Comparison of ENCODE assay signal across 9 cellular contexts in genomic region chr17:40321502-40322416, GRCh38. TPM values are rescaled to one million over a fixed set of nuclear protein-coding genes. Genes with fewer than 3 reads are reported as not detected.
DNase-seq lines count a peak whose midpoint lies in the region; ATAC-seq and TF ChIP-seq lines count a peak whose summit lies in the region.
"Had no signal": no experiment of that assay in that cellular context is flagged by ENCODE, and none has a peak within 500 bp of the region (broad histone marks: within the 10 kb centered on the region; RNA-seq: fewer than 3 reads in every experiment).

No MANE protein-coding gene starts in this region.

- H4K20me1 ChIP-seq in smooth muscle cell (ENCODE audit: low read depth): peaks cover 76% of the 10 kb centered on the region

- H3K27ac ChIP-seq in gastroesophageal sphincter: peak overlapping the region; percentile 68 to 97 (median 91)
- H3K27ac ChIP-seq in smooth muscle cell (ENCODE audit: low read depth): peak overlapping the region; percentile 96

- TF ChIP-seq EP300 in gastroesophageal sphincter (IDR thresholded peaks at IDR 0.05): no peak

- H2AFZ ChIP-seq in smooth muscle cell (ENCODE audit: low read depth): no peak overlapping the region

- peak overlapping the region; percentile 95 for H3K9ac ChIP-seq in smooth muscle cell (ENCODE audit: low read depth)

- ATAC-seq in gastroesophageal sphincter (no peak), HG03354 (IDR thresholded peaks at IDR 0.05; ENCODE audit: poor library complexity, severe bottlenecking, unreplicated experiment) (no peak), HG02610 (IDR thresholded peaks at IDR 0.05; ENCODE audit: unreplicated experiment) (no peak)

- no peaks in the 10 kb centered on the region for H3K27me3 ChIP-seq in gastroesophageal sphincter
- no peaks in the 10 kb centered on the region for H3K27me3 ChIP-seq in smooth muscle cell (ENCODE audit: low read depth)

- H3K9me3 ChIP-seq in gastroesophageal sphincter: no peaks in the 10 kb centered on the region
- H3K9me3 ChIP-seq in smooth muscle cell (replicated peaks; ENCODE audit: low read depth): no peaks in the 10 kb centered on the region

- H3K36me3 ChIP-seq in gastroesophageal sphincter (no peaks in the 10 kb centered on the region), smooth muscle cell (ENCODE audit: low read depth) (no peaks in the 10 kb centered on the region)

- 27% methylated on average over 3 of the region's 11 CpGs; no CpG with 5 or more reads in 1 of the 2 donors for WGBS in gastroesophageal sphincter (ENCODE audit: low coverage in 1 of 2), 2 donors
- WGBS in smooth muscle cell (ENCODE audit: low lambda C conversion rate): 89% methylated on average over 11 of the region's 11 CpGs

- H3K79me2 ChIP-seq in smooth muscle cell (ENCODE audit: low read depth): peaks cover 83% of the 10 kb centered on the region

- H3K4me1 ChIP-seq in gastroesophageal sphincter: peaks cover 6 to 95% (median 77%) of the 10 kb centered on the region in 3 donors
- H3K4me1 ChIP-seq in smooth muscle cell (ENCODE audit: low read depth): peaks cover 20% of the 10 kb centered on the region

- H3K4me2 ChIP-seq in smooth muscle cell: peak overlapping the region; percentile 48

- no peaks in the 10 kb centered on the region for H3F3A ChIP-seq in smooth muscle cell (ENCODE audit: low read depth)

- H3K4me3 ChIP-seq in WI38 (ENCODE audit: low read depth, low read length): peak overlapping the region; percentile 51
- peak overlapping the region; percentile 4 to 98 for H3K4me3 ChIP-seq in gastroesophageal sphincter
- H3K4me3 ChIP-seq in smooth muscle cell: no peak overlapping the region

- DNase-seq in HCEC 1CT (peak; percentile 27), smooth muscle cell (lab: John Stamatoyannopoulos, UW; ENCODE audit: unreplicated experiment) (no peak), NCI-H128 (lab: John Stamatoyannopoulos, UW; ENCODE audit: unreplicated experiment) (no peak)
- DNase-seq in NK-92 treated with Interleukin-12 subunit alpha and Interleukin-12 subunit beta, amount 100 ng/mL, for 24 hours (lab: John Stamatoyannopoulos, UW): no peak

- TF ChIP-seq CTCF in WI38 (IDR thresholded peaks at IDR 0.05; ENCODE audit: low read depth, low read length) (no peak), gastroesophageal sphincter (IDR thresholded peaks at IDR 0.05) (no peak), smooth muscle cell (IDR thresholded peaks at IDR 0.05; ENCODE audit: borderline replicate concordance, insufficient read depth, poor library complexity, severe bottlenecking) (no peak)

- no peak for TF ChIP-seq POLR2A in gastroesophageal sphincter (IDR thresholded peaks at IDR 0.05)

RNA-seq across cellular contexts. Expression of gene RARA, which starts 12.8 kb away (rescaled TPM):
- total RNA-seq in gastroesophageal sphincter (10 to 100 TPM; 18.5 to 41.8 (median 28.5) TPM), smooth muscle cell (13.6 and 22.5 TPM in 2 replicates)
- 21.6 and 22.1 TPM in 2 replicates for polyA plus RNA-seq in smooth muscle cell

RNA-seq across cellular contexts. Expression of gene CDC6, which starts 34.1 kb away (rescaled TPM):
- total RNA-seq in gastroesophageal sphincter (1 to 10 TPM in 2 of 4 donors, under 1 TPM in 1, not detected in 1; 0.54 to 2.2 (median 1.2) TPM), smooth muscle cell (10.4 and 15.1 TPM in 2 replicates)
- polyA plus RNA-seq in smooth muscle cell: 5.2 and 5.5 TPM in 2 replicates

RNA-seq across cellular contexts. Expression of gene GJD3, which starts 42.8 kb away (rescaled TPM):
- 1 to 10 TPM in 1 of 4 donors, not detected in 3; 2.5 TPM for total RNA-seq in gastroesophageal sphincter
- not detected in 2 replicates for total RNA-seq in smooth muscle cell
- 0.27 and 0.30 TPM in 2 replicates for polyA plus RNA-seq in smooth muscle cell
- total RNA-seq: SK-MEL-5 had no signal
